In genomic region chr12:64759035-64759894, GRCh38 we compare ENCODE assay signal across 8 cellular contexts. TPM values are rescaled to one million over a fixed set of nuclear protein-coding genes. Genes with fewer than 3 reads are reported as not detected.
DNase-seq lines count a peak whose midpoint lies in the region; ATAC-seq and TF ChIP-seq lines count a peak whose summit lies in the region.

TSS of gene GNS (minus strand) at chr12:64759406. CDS start at chr12:64759276, 130 bp downstream.

- H3K4me1 ChIP-seq in heart right ventricle (peaks cover 0 to 62% (median 20%) of the 10 kb centered on the region in 9 donors), upper lobe of right lung (peaks cover 19% of the 10 kb centered on the region)

- peak within 1 kb of the TSS; percentile 57 to 94 (median 88) for H3K27ac ChIP-seq in heart right ventricle
- H3K27ac ChIP-seq in upper lobe of right lung, result peak within 1 kb of the TSS; percentile 86

- intact Hi-C loops in heart right ventricle (cut with DNase I), result loop anchor here in 1 of 10 donors (5.0 kb wide), 1 partner anchor 1962 kb away; no protein-coding TSS in a partner anchor
- intact Hi-C loops in posterior vena cava (cut with DNase I), result no loop called here
- intact Hi-C loops in upper lobe of right lung (cut with DNase I), result no loop called here

- H3K4me3 ChIP-seq in GM12875 (ENCODE audit: low read depth, low read length) (peak within 1 kb of the TSS; percentile 91), heart right ventricle (peak within 1 kb of the TSS; percentile 71 to 98 (median 92)), upper lobe of right lung (peak within 1 kb of the TSS; percentile 94)

- ATAC-seq in HG02840 (IDR thresholded peaks at IDR 0.05; ENCODE audit: low FRiP score, unreplicated experiment), result peak; percentile 85
- ATAC-seq in heart right ventricle, result peak; percentile 98 to 100 (median 99)
- peak; percentile 98 for ATAC-seq in upper lobe of right lung

- 0% methylated on average over 67 of the region's 67 CpGs for WGBS in heart right ventricle, 2 donors

- no peaks in the 10 kb centered on the region for H3K27me3 ChIP-seq in heart right ventricle
- no peaks in the 10 kb centered on the region for H3K27me3 ChIP-seq in upper lobe of right lung

- DNase-seq in NCI-H146 (lab: John Stamatoyannopoulos, UW) (peak; percentile 91), T-helper 1 cell (peak; percentile 85 to 93 (median 89)), amniotic epithelial cell (ENCODE audit: low read depth) (peak; percentile 91), heart right ventricle (peak; percentile 97), posterior vena cava (ENCODE audit: low spot score) (peak; percentile 99), upper lobe of right lung (peak; percentile 98)

- TF ChIP-seq CTCF in GM12875 (IDR thresholded peaks at IDR 0.05; ENCODE audit: borderline replicate concordance, insufficient read depth, low read depth, low read length) (no peak), heart right ventricle (IDR thresholded peaks at IDR 0.05) (no peak), upper lobe of right lung (IDR thresholded peaks at IDR 0.05) (no peak)

- no peaks in the 10 kb centered on the region for H3K9me3 ChIP-seq in heart right ventricle
- no peaks in the 10 kb centered on the region for H3K9me3 ChIP-seq in upper lobe of right lung

- H3K36me3 ChIP-seq in heart right ventricle (peaks cover 0 to 13% (median 0%) of the 10 kb centered on the region in 9 donors), upper lobe of right lung (peaks cover under 1% of the 10 kb centered on the region)

RNA-seq across cellular contexts. Expression of gene GNS, which starts in this region (rescaled TPM):
- total RNA-seq in heart right ventricle (100 to 1,000 TPM in 7 of 10 donors, 10 to 100 TPM in 3; 89.1 to 204 (median 102) TPM), posterior vena cava (100 to 1,000 TPM; 102 to 144 TPM), upper lobe of right lung (188 TPM)
- polyA plus RNA-seq in heart right ventricle, result 10 to 100 TPM; 20.4 to 41.4 TPM

Comparison
In these comparisons a context has a peak if more than half of its experiments do, and no peak if none do; other contexts are left out.
1. Peak in every context shown above with its lines: DNase-seq, ATAC-seq, H3K4me3 ChIP-seq and H3K27ac ChIP-seq.